Comparison of ENCODE assay signal across 10 cellular contexts in the genomic region with DNA sequence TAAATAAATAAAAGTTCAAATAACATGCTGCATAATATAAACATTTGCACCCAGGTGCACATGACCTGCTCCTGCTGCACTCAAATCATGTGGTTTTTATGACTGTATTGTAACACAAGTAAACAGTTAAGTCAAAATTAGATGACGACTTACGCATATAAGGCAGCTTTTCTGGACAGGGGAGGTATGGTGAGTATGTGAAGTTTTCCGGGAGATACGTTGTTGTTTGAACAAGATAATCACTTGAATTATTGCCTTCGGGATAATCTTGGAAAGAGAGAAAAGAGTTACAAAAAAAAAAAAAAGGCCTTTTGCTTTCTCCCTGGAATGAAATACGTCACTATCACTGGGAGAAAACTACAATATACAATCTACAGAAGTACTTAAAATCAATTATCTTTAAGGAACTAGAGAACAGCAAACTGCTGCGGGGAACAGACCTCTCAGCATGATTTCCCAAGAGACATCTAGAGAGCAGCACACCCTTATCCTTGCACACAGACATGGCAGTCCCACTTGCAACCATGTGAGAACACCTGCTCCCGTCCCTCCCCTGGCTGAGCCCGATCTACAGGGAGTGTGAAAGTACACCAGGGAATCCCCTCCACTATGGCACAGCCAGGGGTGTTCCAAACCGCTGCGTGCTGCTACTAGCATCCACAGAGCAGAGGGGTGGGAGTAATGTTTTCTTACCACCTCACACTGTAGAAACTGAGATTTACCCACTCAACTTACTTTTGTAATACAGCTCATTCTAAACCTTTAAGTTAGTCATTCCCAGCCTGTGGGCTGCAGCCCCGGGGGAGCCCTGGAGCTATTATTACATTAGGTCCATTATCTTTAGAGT. TPM values are rescaled to one million over a fixed set of nuclear protein-coding genes. Genes with fewer than 3 reads are reported as not detected.
A peak's percentile ranks its signal among the peaks of the same experiment; 100 is the strongest.
DNase-seq lines count a peak whose midpoint lies in the region; ATAC-seq and TF ChIP-seq lines count a peak whose summit lies in the region.
"Had no signal": no experiment of that assay in that cellular context is flagged by ENCODE, and none has a peak within 500 bp of the region (broad histone marks: within the 10 kb centered on the region; RNA-seq: fewer than 3 reads in every experiment).

No MANE protein-coding gene starts in this region.

- no peak overlapping the region for H2AFZ ChIP-seq in SK-N-SH (ENCODE audit: low read depth)

- CTCF ChIA-PET in MCF 10A (lab: Yijun Ruan, JAX) (interaction anchor here (0.6 kb wide), 2 partner anchors 113 to 129 kb away, joined by 3 read pairs; no protein-coding TSS in a partner anchor), SK-N-SH (lab: Yijun Ruan, JAX) (interaction anchor here (1.5 kb wide), 1 partner anchor 65 kb away, joined by 4 read pairs; no protein-coding TSS in a partner anchor)

- H3K4me2 ChIP-seq in SK-N-SH, result no peak overlapping the region

- no peak overlapping the region for H3K4me3 ChIP-seq in effector memory CD4-positive, alpha-beta T cell (ENCODE audit: insufficient read depth, low read depth, low read length, poor library complexity, severe bottlenecking)
- no peak overlapping the region for H3K4me3 ChIP-seq in SK-N-SH (ENCODE audit: low read depth in 2 of 2, low read length in 1 of 2)

- H3K27ac ChIP-seq in foreskin keratinocyte (no peak overlapping the region), SK-N-SH (ENCODE audit: low read depth in 2 of 2, low read length in 1 of 2) (no peak overlapping the region)
- H3K27ac ChIP-seq in effector memory CD4-positive, alpha-beta T cell (ENCODE audit: insufficient read depth, low read length, poor library complexity, severe bottlenecking), result no peak overlapping the region
- H3K27ac ChIP-seq: 22Rv1 had no signal

- H3K4me3 Mint-ChIP-seq in MCF 10A (ENCODE audit: unreplicated experiment), result no peak overlapping the region

- peak; percentile 72 for ATAC-seq in HG02623 (IDR thresholded peaks at IDR 0.05; ENCODE audit: unreplicated experiment)
- peak; percentile 36 for ATAC-seq in foreskin keratinocyte
- ATAC-seq: Panc1 had no signal

- H4K20me1 ChIP-seq in SK-N-SH (ENCODE audit: insufficient read depth), result no peaks in the 10 kb centered on the region

- TF ChIP-seq CTCF in foreskin keratinocyte (conservative IDR thresholded peaks at IDR 0.05) (no peak), MCF 10A (IDR thresholded peaks at IDR 0.05; ENCODE audit: unreplicated experiment) (no peak), SK-N-SH (IDR thresholded peaks at IDR 0.05) (no peak)

- H3K9me3 Mint-ChIP-seq in MCF 10A (ENCODE audit: unreplicated experiment), result peaks cover 8% of the 10 kb centered on the region

- WGBS in SK-N-SH (ENCODE audit: low lambda C conversion rate), result 93% methylated on average over 10 of the region's 12 CpGs

- no peak for TF ChIP-seq EP300 in SK-N-SH (IDR thresholded peaks at IDR 0.05; ENCODE audit: borderline replicate concordance in 1 of 2, low read depth in 1 of 2, low read length in 1 of 2)

- H3K9me2 ChIP-seq in SK-N-SH, result no peaks in the 10 kb centered on the region

- BruUV-seq in MCF 10A (replicated peaks; lab: Mats Ljungman, UMichigan), result no TSS peak

- POLR2A ChIA-PET in MCF 10A (lab: Yijun Ruan, JAX) (no interaction called here), SK-N-SH (lab: Yijun Ruan, JAX) (no interaction called here)

- H3K36me3 ChIP-seq in effector memory CD4-positive, alpha-beta T cell (ENCODE audit: control insufficient read depth, insufficient read depth, low read length), result no peaks in the 10 kb centered on the region
- H3K36me3 ChIP-seq in SK-N-SH (replicated peaks in 1 of 2; ENCODE audit: control insufficient read depth in 1 of 2, insufficient read depth in 2 of 2, low read length in 1 of 2), result peaks cover 0 to 7% of the 10 kb centered on the region in 2 experiments

- no peaks in the 10 kb centered on the region for H3K27me3 ChIP-seq in foreskin keratinocyte
- H3K27me3 ChIP-seq in effector memory CD4-positive, alpha-beta T cell (replicated peaks; ENCODE audit: control insufficient read depth, insufficient read depth, low read length, poor library complexity, severe bottlenecking), result no peaks in the 10 kb centered on the region
- H3K27me3 ChIP-seq in SK-N-SH (ENCODE audit: insufficient read depth), result no peaks in the 10 kb centered on the region

- no peak overlapping the region for H3K9ac ChIP-seq in SK-N-SH

- H3K27ac Mint-ChIP-seq in MCF 10A (ENCODE audit: low read depth, unreplicated experiment), result no peak overlapping the region

- peaks cover 5% of the 10 kb centered on the region for H3K4me1 Mint-ChIP-seq in MCF 10A (ENCODE audit: insufficient read depth, unreplicated experiment)

- H3K79me2 ChIP-seq in SK-N-SH (ENCODE audit: insufficient read depth), result no peaks in the 10 kb centered on the region

- no peaks in the 10 kb centered on the region for H3K27me3 Mint-ChIP-seq in MCF 10A (ENCODE audit: insufficient read depth, unreplicated experiment)

- no peak for TF ChIP-seq RAD21 in SK-N-SH (IDR thresholded peaks at IDR 0.05; ENCODE audit: low read length)

- no peaks in the 10 kb centered on the region for H3F3A ChIP-seq in SK-N-SH (replicated peaks; ENCODE audit: insufficient read depth)

- no peaks in the 10 kb centered on the region for H3K4me1 ChIP-seq in foreskin keratinocyte
- no peaks in the 10 kb centered on the region for H3K4me1 ChIP-seq in effector memory CD4-positive, alpha-beta T cell (ENCODE audit: control insufficient read depth, insufficient read depth, low read length, poor library complexity, severe bottlenecking)
- H3K4me1 ChIP-seq in SK-N-SH (ENCODE audit: control insufficient read depth in 1 of 2, insufficient read depth in 2 of 2, low read depth in 1 of 2, low read length in 1 of 2), result peaks cover 0 to 2% of the 10 kb centered on the region in 2 experiments; a peak in 2 of 4 replicates

- no peaks in the 10 kb centered on the region for H3K9me3 ChIP-seq in effector memory CD4-positive, alpha-beta T cell (ENCODE audit: control insufficient read depth, low read length)
- peaks cover 7% of the 10 kb centered on the region; the same call in 1 of the 2 replicates for H3K9me3 ChIP-seq in SK-N-SH

- intact Hi-C loops in MCF 10A (cut with micrococcal nuclease), result no loop called here

- H3K36me3 Mint-ChIP-seq in MCF 10A (ENCODE audit: insufficient read depth, unreplicated experiment), result no peaks in the 10 kb centered on the region

- peak; percentile 4 for DNase-seq in DMS79 treated with DMSO at 0.1 percent for 48 hours (lab: John Stamatoyannopoulos, UW)
- DNase-seq in DMS79 (lab: John Stamatoyannopoulos, UW), result no peak
- peak; percentile 76 for DNase-seq in NCI-H146 (lab: John Stamatoyannopoulos, UW)
- no peak for DNase-seq in foreskin keratinocyte
- DNase-seq in MCF 10A (ENCODE audit: unreplicated experiment), result no peak
- no peak for DNase-seq in effector memory CD4-positive, alpha-beta T cell
- DNase-seq in SK-N-SH, result no peak

TF ChIP-seq in SK-N-SH, 30 proteins besides CTCF, POLR2A, EP300 and RAD21 (continues in another document):
- no peak for TF ChIP-seq SIN3A (IDR thresholded peaks at IDR 0.05; ENCODE audit: borderline replicate concordance, low read depth, low read length)
- TF ChIP-seq MAX (IDR thresholded peaks at IDR 0.05; ENCODE audit: low read depth), result no peak
- no peak for TF ChIP-seq JUND (IDR thresholded peaks at IDR 0.05)
- no peak for TF ChIP-seq IRF3 (IDR thresholded peaks at IDR 0.05; ENCODE audit: low read depth, low read length)
- no peak for TF ChIP-seq YY1 (IDR thresholded peaks at IDR 0.05; ENCODE audit: low read depth)
- no peak for TF ChIP-seq FOXM1 (IDR thresholded peaks at IDR 0.05; ENCODE audit: low read depth)
- TF ChIP-seq GATA2 (CRISPR knock-in tag; IDR thresholded peaks at IDR 0.05), result no peak
- TF ChIP-seq TEAD4 (IDR thresholded peaks at IDR 0.05; ENCODE audit: borderline replicate concordance, insufficient read depth), result no peak
- TF ChIP-seq RXRA (IDR thresholded peaks at IDR 0.05; ENCODE audit: borderline replicate concordance, low read depth), result no peak
- TF ChIP-seq, protein P1, sequence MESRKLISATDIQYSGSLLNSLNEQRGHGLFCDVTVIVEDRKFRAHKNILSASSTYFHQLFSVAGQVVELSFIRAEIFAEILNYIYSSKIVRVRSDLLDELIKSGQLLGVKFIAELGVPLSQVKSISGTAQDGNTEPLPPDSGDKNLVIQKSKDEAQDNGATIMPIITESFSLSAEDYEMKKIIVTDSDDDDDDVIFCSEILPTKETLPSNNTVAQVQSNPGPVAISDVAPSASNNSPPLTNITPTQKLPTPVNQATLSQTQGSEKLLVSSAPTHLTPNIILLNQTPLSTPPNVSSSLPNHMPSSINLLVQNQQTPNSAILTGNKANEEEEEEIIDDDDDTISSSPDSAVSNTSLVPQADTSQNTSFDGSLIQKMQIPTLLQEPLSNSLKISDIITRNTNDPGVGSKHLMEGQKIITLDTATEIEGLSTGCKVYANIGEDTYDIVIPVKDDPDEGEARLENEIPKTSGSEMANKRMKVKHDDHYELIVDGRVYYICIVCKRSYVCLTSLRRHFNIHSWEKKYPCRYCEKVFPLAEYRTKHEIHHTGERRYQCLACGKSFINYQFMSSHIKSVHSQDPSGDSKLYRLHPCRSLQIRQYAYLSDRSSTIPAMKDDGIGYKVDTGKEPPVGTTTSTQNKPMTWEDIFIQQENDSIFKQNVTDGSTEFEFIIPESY (IDR thresholded peaks at IDR 0.05; ENCODE audit: borderline replicate concordance, low read depth), result no peak
- no peak for TF ChIP-seq FOXJ3 (CRISPR knock-in tag; IDR thresholded peaks at IDR 0.05)
- TF ChIP-seq SMC3 (IDR thresholded peaks at IDR 0.05; ENCODE audit: low read depth, low read length), result no peak
- no peak for TF ChIP-seq MEF2A (IDR thresholded peaks at IDR 0.05; ENCODE audit: borderline replicate concordance, low read depth)

RNA-seq across cellular contexts. Expression of gene B4GALT6, which starts 26.3 kb away (rescaled TPM):
- total RNA-seq in foreskin keratinocyte (7.8 and 8.3 TPM in 2 replicates), MCF 10A (2022) (6.0 and 14.5 TPM in 2 replicates)
- polyA plus RNA-seq in foreskin keratinocyte (1.8 and 2.3 TPM in 2 replicates), SK-N-SH (2012; rRNA removed) (2.8 and 3.1 TPM in 2 replicates)
- 6.0 and 7.1 TPM in 2 replicates for polyA plus RNA-seq in SK-N-SH (2012; cell fraction: cytosol; rRNA removed)
- polyA plus RNA-seq in SK-N-SH (2012; cell fraction: nucleus; rRNA removed), result 2.9 and 4.8 TPM in 2 replicates

Comparison
In these comparisons a context has a peak if more than half of its experiments do, and no peak if none do; other contexts are left out.
1. DNase-seq: peak in DMS79 treated with DMSO at 0.1 percent for 48 hours (single experiment) and NCI-H146 (single experiment); none in DMS79 (single experiment), foreskin keratinocyte (0 of 2), MCF 10A (single experiment), effector memory CD4-positive, alpha-beta T cell (0 of 3) and SK-N-SH (single experiment).